ENCODE assay signal across 9 cellular contexts in genomic region chr14:47040490-47040889, GRCh38.
DNase-seq lines count a peak whose midpoint lies in the region; ATAC-seq, FAIRE-seq and TF ChIP-seq lines count a peak whose summit lies in the region.
"Had no signal": no experiment of that assay in that cellular context is flagged by ENCODE, and none has a peak within 500 bp of the region (broad histone marks: within the 10 kb centered on the region; RNA-seq: fewer than 3 reads in every experiment).

No MANE protein-coding gene starts in this region.

- no peaks in the 10 kb centered on the region for H3K27me3 ChIP-seq in keratinocyte (ENCODE audit: control insufficient read depth, extremely low read depth, insufficient read depth, low read length)
- H3K27me3 ChIP-seq: adrenal gland had no signal

- H3K4me1 ChIP-seq in keratinocyte (ENCODE audit: control insufficient read depth, extremely low read depth, insufficient read depth, low read length) = no peaks in the 10 kb centered on the region
- H3K4me1 ChIP-seq: adrenal gland had no signal

- no peak overlapping the region for H3K4me2 ChIP-seq in keratinocyte (ENCODE audit: control insufficient read depth, extremely low read depth, insufficient read depth, low read depth, low read length)

- FAIRE-seq in keratinocyte (lab: Jason Lieb, UNC) (no peak), frontal cortex (lab: Jason Lieb, UNC) (no peak)

- no peaks in the 10 kb centered on the region for H3K36me3 ChIP-seq in keratinocyte (ENCODE audit: control insufficient read depth in 2 of 2, extremely low read depth in 1 of 2, insufficient read depth in 2 of 2, low read length in 2 of 2)
- H3K36me3 ChIP-seq: adrenal gland had no signal

- dilution Hi-C loops in keratinocyte (cut with MboI; ENCODE audit: extremely low pct_ligation_motif_present, low sequenced_read_pairs) = no loop called here

- H4K20me1 ChIP-seq in keratinocyte (ENCODE audit: control insufficient read depth, extremely low read depth, insufficient read depth, low read length) = no peaks in the 10 kb centered on the region

- DNase-seq in A172 (ENCODE audit: low spot score) (peak; percentile 17), LNCaP clone FGC (ENCODE audit: low read depth) (no peak), keratinocyte (ENCODE audit: low read depth, low spot score) (no peak), mesenteric fat pad (ENCODE audit: low spot score) (no peak), frontal cortex (ENCODE audit: low spot score in 2 of 2) (no peak)
- DNase-seq: adrenal gland had no signal

- TF ChIP-seq CTCF in LNCaP clone FGC (IDR thresholded peaks at IDR 0.05; ENCODE audit: control insufficient read depth, extremely low read depth, insufficient read depth) = peak; percentile 26; the same call in 1 of the 2 replicates
- TF ChIP-seq CTCF in VCaP (conservative IDR thresholded peaks at IDR 0.05) = peak; percentile 58
- TF ChIP-seq CTCF in keratinocyte (optimal IDR thresholded peaks at IDR 0.05 in 1 of 3, IDR thresholded peaks at IDR 0.05 in 1 of 3, conservative IDR thresholded peaks at IDR 0.05 in 1 of 3; ENCODE audit: extremely low read depth in 1 of 3, insufficient read depth in 2 of 3, low read length in 3 of 3) = peak; percentile 12 to 56 (median 46)

- H3K27ac ChIP-seq in VCaP = no peak overlapping the region
- no peak overlapping the region for H3K27ac ChIP-seq in keratinocyte (ENCODE audit: control insufficient read depth, insufficient read depth, low read length)
- H3K27ac ChIP-seq: adrenal gland had no signal

- H3K79me2 ChIP-seq in keratinocyte (ENCODE audit: control insufficient read depth, insufficient read depth, low read length) = no peaks in the 10 kb centered on the region

- no peaks in the 10 kb centered on the region for H3K9me1 ChIP-seq in keratinocyte (ENCODE audit: control insufficient read depth, extremely low read depth, insufficient read depth, low read length)

- ATAC-seq in GM19351 (IDR thresholded peaks at IDR 0.05; ENCODE audit: unreplicated experiment) (no peak), GM21717 (IDR thresholded peaks at IDR 0.05; ENCODE audit: unreplicated experiment) (no peak)

- no peak overlapping the region for H2AFZ ChIP-seq in keratinocyte (ENCODE audit: control insufficient read depth, low read length)

- no peaks in the 10 kb centered on the region for H3K9me3 ChIP-seq in keratinocyte (ENCODE audit: control insufficient read depth, low read depth, low read length)
- H3K9me3 ChIP-seq: adrenal gland had no signal

- no peak overlapping the region for H3K9ac ChIP-seq in keratinocyte (ENCODE audit: control insufficient read depth, extremely low read depth, insufficient read depth, low read length)

- H3K4me3 ChIP-seq in LNCaP clone FGC (ENCODE audit: low read depth, low read length) = no peak overlapping the region
- H3K4me3 ChIP-seq in keratinocyte (ENCODE audit: control insufficient read depth in 2 of 3, extremely low read depth in 1 of 3, insufficient read depth in 2 of 3, low read depth in 1 of 3, low read length in 3 of 3) = no peak overlapping the region
- H3K4me3 ChIP-seq: adrenal gland had no signal
